In genomic region chr2:105301646-105302045, GRCh38 we compare ENCODE assay signal across 17 cellular contexts.
"Had no signal": no experiment of that assay in that cellular context is flagged by ENCODE, and none has a peak within 500 bp of the region (broad histone marks: within the 10 kb centered on the region; RNA-seq: fewer than 3 reads in every experiment).

No MANE protein-coding gene starts in this region.

- H3K9me3 ChIP-seq: left ventricle myocardium inferior, sigmoid colon had no signal

- H3K4me1 ChIP-seq: left ventricle myocardium inferior, sigmoid colon had no signal

- H3K27ac Mint-ChIP-seq: activated T-helper 2 cell treated with anti-CD3 and anti-CD28 coated beads, Interferon-gamma antibody, Interleukin-2, Interleukin-4, amounts not matched to agents 10 μg/mL and 5 μg/mL and 100 μg/mL, durations not matched to agents 14 hours and 24 hours and 36 hours; stimulated activated memory B cell treated with anti-CD40 and anti-IgM and Interleukin-4, amounts not matched to agents 10 μg/mL and 1 μg/mL and 100 μg/mL, for 72 hours had no signal

- DNase-seq: activated CD4-positive, alpha-beta T cell treated with anti-CD3 and anti-CD28 coated beads for 1 hour; activated T-cell treated with anti-CD3 and anti-CD28 coated beads, Interleukin-2, amount 50 U/mL, for 1 hour; amniotic stem cell; dermis blood vessel endothelial cell; effector memory CD4-positive, alpha-beta T cell; immature natural killer cell; kidney glomerular epithelial cell; left ventricle myocardium inferior; mammary epithelial cell; occipital lobe; posterior cingulate gyrus; sigmoid colon; stimulated activated CD4-positive, alpha-beta T cell treated with anti-CD3 and anti-CD28 coated beads, Interleukin-4, amount 100 ng/mL, for 24 hours; WERI-Rb-1 had no signal

- H3K4me3 Mint-ChIP-seq: activated naive CD4-positive, alpha-beta T cell treated with anti-CD3 and anti-CD28 coated beads, Interleukin-2, amount 50 U/mL, for 24 hours; immature natural killer cell; stimulated activated memory B cell treated with anti-CD40 and anti-IgM and Interleukin-4, amounts not matched to agents 10 μg/mL and 1 μg/mL and 100 μg/mL, for 72 hours had no signal

- H3K27ac ChIP-seq: left ventricle myocardium inferior, sigmoid colon, WERI-Rb-1 had no signal

- H3K27me3 ChIP-seq: sigmoid colon had no signal

- H3K9me3 Mint-ChIP-seq: activated naive CD4-positive, alpha-beta T cell treated with anti-CD3 and anti-CD28 coated beads, Interleukin-2, amount 50 U/mL, for 24 hours; activated T-helper 2 cell treated with anti-CD3 and anti-CD28 coated beads, Interferon-gamma antibody, Interleukin-2, Interleukin-4, amounts not matched to agents 10 μg/mL and 5 μg/mL and 100 μg/mL, durations not matched to agents 14 hours and 24 hours and 36 hours; immature natural killer cell; stimulated activated memory B cell treated with anti-CD40 and anti-IgM and Interleukin-4, amounts not matched to agents 10 μg/mL and 1 μg/mL and 100 μg/mL, for 72 hours had no signal

- ATAC-seq: stimulated activated memory B cell treated with anti-CD40 and anti-IgM and Interleukin-4, amounts not matched to agents 10 μg/mL and 1 μg/mL and 100 μg/mL, for 72 hours had no signal

- H3K4me3 ChIP-seq: left ventricle myocardium inferior, sigmoid colon had no signal

- H3K27me3 Mint-ChIP-seq: activated naive CD4-positive, alpha-beta T cell treated with anti-CD3 and anti-CD28 coated beads, Interleukin-2, amount 50 U/mL, for 24 hours; stimulated activated memory B cell treated with anti-CD40 and anti-IgM and Interleukin-4, amounts not matched to agents 10 μg/mL and 1 μg/mL and 100 μg/mL, for 72 hours had no signal
